Comparison of ENCODE assay signal across 9 cellular contexts in the genomic region with DNA sequence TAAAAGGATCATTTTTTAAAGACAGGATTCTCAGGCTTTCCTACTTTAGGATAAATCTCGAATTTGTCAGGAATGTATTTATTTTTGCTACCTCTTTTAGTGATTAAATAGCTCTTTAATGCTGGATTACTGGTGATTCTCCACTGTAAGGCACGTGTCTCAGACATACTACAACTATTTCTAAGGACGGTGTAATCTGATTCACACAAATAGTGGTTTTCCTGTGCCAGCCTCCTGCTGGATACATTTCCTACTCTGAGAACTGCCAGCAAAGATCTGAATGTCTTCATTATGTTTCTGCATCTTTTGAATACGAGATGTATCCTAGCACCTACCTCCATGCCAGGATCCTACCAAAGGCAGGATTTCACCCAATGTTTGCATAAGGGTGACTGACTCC.
DNase-seq lines count a peak whose midpoint lies in the region; ATAC-seq, FAIRE-seq and TF ChIP-seq lines count a peak whose summit lies in the region.
"Had no signal": no experiment of that assay in that cellular context is flagged by ENCODE, and none has a peak within 500 bp of the region (broad histone marks: within the 10 kb centered on the region; RNA-seq: fewer than 3 reads in every experiment).

No MANE protein-coding gene starts in this region.

- H3K27ac Mint-ChIP-seq in naive B cell = peak overlapping the region; percentile 91 to 99 (median 96)

- no peaks in the 10 kb centered on the region for H3K27me3 ChIP-seq in OCI-LY3 (ENCODE audit: low read depth, low read length)
- H3K27me3 ChIP-seq in stomach = no peaks in the 10 kb centered on the region
- H3K27me3 ChIP-seq: esophagus muscularis mucosa had no signal

- peaks cover 21 to 23% of the 10 kb centered on the region in 2 donors for H3K36me3 Mint-ChIP-seq in naive B cell

- ATAC-seq in GM18520 (IDR thresholded peaks at IDR 0.05; ENCODE audit: unreplicated experiment) (peak; percentile 1), naive B cell (ENCODE audit: low read depth in 2 of 2) (no peak), GM19463 (IDR thresholded peaks at IDR 0.05; ENCODE audit: unreplicated experiment) (no peak), HG03280 (IDR thresholded peaks at IDR 0.05; ENCODE audit: unreplicated experiment) (no peak)

- H3K4me3 ChIP-seq in OCI-LY3 (ENCODE audit: low read length) (peak overlapping the region; percentile 68), stomach (peak overlapping the region in 1 of 4 donors; percentile 17)

- peak overlapping the region; percentile 86 for H3K4me2 ChIP-seq in OCI-LY3 (ENCODE audit: low read length)

- H3K4me1 Mint-ChIP-seq in naive B cell = peaks cover 60 to 84% (median 70%) of the 10 kb centered on the region in 3 donors

- H3K9ac ChIP-seq in OCI-LY3 (ENCODE audit: low read length) = peak overlapping the region; percentile 52

- WGBS in stomach, 5 donors = 41 to 71% (median 56%) methylated on average over 4 of the region's 4 CpGs

- H3K9me3 ChIP-seq in OCI-LY3 (ENCODE audit: insufficient read depth, low read length) (no peaks in the 10 kb centered on the region), stomach (no peaks in the 10 kb centered on the region)
- H3K9me3 ChIP-seq: esophagus muscularis mucosa had no signal

- no peaks in the 10 kb centered on the region for H3K9me3 Mint-ChIP-seq in naive B cell

- peak; percentile 60 for FAIRE-seq in H54 (lab: Jason Lieb, UNC)

- H3K36me3 ChIP-seq in OCI-LY3 (replicated peaks; ENCODE audit: low read depth, low read length) = no peaks in the 10 kb centered on the region
- peaks cover 12 to 48% (median 31%) of the 10 kb centered on the region in 4 donors for H3K36me3 ChIP-seq in stomach

- TF ChIP-seq CTCF in OCI-LY3 (IDR thresholded peaks at IDR 0.05; ENCODE audit: low read depth, low read length) (no peak), stomach (IDR thresholded peaks at IDR 0.05) (no peak)

- no peaks in the 10 kb centered on the region for H4K20me1 ChIP-seq in OCI-LY3 (ENCODE audit: insufficient read depth, low read length)

- intact Hi-C loops in stomach (cut with DNase I; ENCODE audit: low total_unique reads) = no loop called here

- peak overlapping the region; percentile 74 to 96 (median 86) for H3K4me3 Mint-ChIP-seq in naive B cell

- no peaks in the 10 kb centered on the region for H3K79me2 ChIP-seq in OCI-LY3 (ENCODE audit: low read length)

- no peak for TF ChIP-seq POLR2A in H54 (IDR thresholded peaks at IDR 0.05; ENCODE audit: low read depth, low read length)
- no peak for TF ChIP-seq POLR2A in stomach (IDR thresholded peaks at IDR 0.05)

- H3K4me1 ChIP-seq in OCI-LY3 (ENCODE audit: low read length) (peaks cover 43% of the 10 kb centered on the region), stomach (peaks cover 0 to 26% (median 8%) of the 10 kb centered on the region in 4 donors)

- no peak for DNase-seq in H54 (ENCODE audit: insufficient read length, low spot score)
- no peak for DNase-seq in naive B cell
- no peak for DNase-seq in amniotic stem cell (lab: John Stamatoyannopoulos, UW)
- no peak for DNase-seq in stomach

- no peaks in the 10 kb centered on the region for H3K27me3 Mint-ChIP-seq in naive B cell

- no peak for TF ChIP-seq EP300 in stomach (IDR thresholded peaks at IDR 0.05)

- H2AFZ ChIP-seq in OCI-LY3 (ENCODE audit: low read depth, low read length) = 0 out of 2 replicates have a peak overlapping the region, but pooled peaks have one; percentile 22

- H3K27ac ChIP-seq in OCI-LY3 (ENCODE audit: low read length) (peak overlapping the region; percentile 89), stomach (peak overlapping the region in 1 of 5 donors; percentile 2)
